In genomic region chr16:280991-281659, GRCh38 we compare ENCODE assay signal across 12 cellular contexts. TPM values are rescaled to one million over a fixed set of nuclear protein-coding genes. Genes with fewer than 3 reads are reported as not detected.
A peak's percentile ranks its signal among the peaks of the same experiment; 100 is the strongest.
DNase-seq lines count a peak whose midpoint lies in the region; ATAC-seq and TF ChIP-seq lines count a peak whose summit lies in the region.
"Had no signal": no experiment of that assay in that cellular context is flagged by ENCODE, and none has a peak within 500 bp of the region (broad histone marks: within the 10 kb centered on the region; RNA-seq: fewer than 3 reads in every experiment).

No MANE protein-coding gene starts in this region.

- peak overlapping the region; percentile 70 for H2AK5ac ChIP-seq in neuronal stem cell (ENCODE audit: low read depth, low read length)

- H3K27ac ChIP-seq in neuronal stem cell (replicated peaks; ENCODE audit: low read length), result no peak overlapping the region

- H3K4me1 ChIP-seq in BE2C (no peaks in the 10 kb centered on the region), neuronal stem cell (ENCODE audit: control insufficient read depth in 2 of 2, insufficient read depth in 1 of 2, low read depth in 1 of 2, low read length in 2 of 2) (peaks cover 0 to 2% of the 10 kb centered on the region in 2 donors)

- H2BK15ac ChIP-seq in neuronal stem cell (ENCODE audit: low read length), result peak overlapping the region; percentile 81

- H3K9me3 ChIP-seq in BE2C, result no peaks in the 10 kb centered on the region
- H3K9me3 ChIP-seq in neuronal stem cell (replicated peaks in 1 of 2; ENCODE audit: control insufficient read depth in 2 of 2, insufficient read depth in 1 of 2, low read depth in 1 of 2, low read length in 2 of 2), result peaks cover 0 to 5% of the 10 kb centered on the region in 2 donors

- H2BK12ac ChIP-seq in neuronal stem cell (ENCODE audit: low read length), result peak overlapping the region; percentile 58

- DNase-seq in BE2C, result no peak
- no peak for DNase-seq in LNCaP clone FGC (ENCODE audit: low read depth)
- no peak for DNase-seq in fibroblast of pulmonary artery (ENCODE audit: low read depth)
- no peak for DNase-seq in neuronal stem cell (ENCODE audit: low spot score)
- no peak for DNase-seq in inferior parietal cortex (ENCODE audit: extremely low spot score)
- DNase-seq: activated T-cell treated with anti-CD3 and anti-CD28 coated beads, Interleukin-2, amount 50 U/mL, for 72 hours; C1 segment of cervical spinal cord; kidney; natural killer cell had no signal

- no peak overlapping the region for H4K8ac ChIP-seq in neuronal stem cell (ENCODE audit: low read depth, low read length)

- no peak overlapping the region for H4K91ac ChIP-seq in neuronal stem cell (ENCODE audit: low read depth, low read length, poor library complexity)

- H3K4me3 ChIP-seq in BE2C (ENCODE audit: low read depth, low read length), result peak overlapping the region; percentile 53
- H3K4me3 ChIP-seq in LNCaP clone FGC (ENCODE audit: low read depth, low read length), result peak overlapping the region; percentile 53
- peak overlapping the region; percentile 19 for H3K4me3 ChIP-seq in fibroblast of pulmonary artery (replicated peaks; ENCODE audit: low read depth, low read length)
- H3K4me3 ChIP-seq in neuronal stem cell (ENCODE audit: low read length in 2 of 2), result peak overlapping the region; percentile 37 to 79

- peak overlapping the region; percentile 96 for H3K23ac ChIP-seq in neuronal stem cell (ENCODE audit: low read depth, low read length, poor library complexity)

- H3K14ac ChIP-seq in neuronal stem cell (ENCODE audit: low read length), result peak overlapping the region; percentile 21

- no CpG with 5 or more reads among the region's 27 CpGs for WGBS in neuronal stem cell (ENCODE audit: extremely low coverage in 2 of 2, insufficient read length in 2 of 2, insufficient replicate concordance in 1 of 2), 2 donors

- H3K36me3 ChIP-seq in BE2C, result peaks cover 7% of the 10 kb centered on the region
- H3K36me3 ChIP-seq in neuronal stem cell (replicated peaks in 1 of 2; ENCODE audit: control insufficient read depth in 2 of 2, insufficient read depth in 2 of 2, low read length in 2 of 2), result no peaks in the 10 kb centered on the region

- H2BK120ac ChIP-seq in neuronal stem cell (ENCODE audit: low read depth, low read length), result no peak overlapping the region

- H3K9ac ChIP-seq in neuronal stem cell (ENCODE audit: low read depth, low read length, poor library complexity), result no peak overlapping the region

- ATAC-seq in HG03432 (IDR thresholded peaks at IDR 0.05; ENCODE audit: unreplicated experiment) (no peak), HG03469 (IDR thresholded peaks at IDR 0.05; ENCODE audit: unreplicated experiment) (no peak), HG02852 (IDR thresholded peaks at IDR 0.05; ENCODE audit: unreplicated experiment) (no peak)

- H3K79me1 ChIP-seq in neuronal stem cell (ENCODE audit: low read depth, low read length), result no peaks in the 10 kb centered on the region

- H3K27me3 ChIP-seq in BE2C, result peaks cover 4% of the 10 kb centered on the region; the same call in 1 of the 2 replicates
- H3K27me3 ChIP-seq in neuronal stem cell (ENCODE audit: control insufficient read depth in 3 of 3, insufficient read depth in 3 of 3, low read depth in 1 of 3, low read length in 3 of 3), result peaks cover 2 to 56% (median 42%) of the 10 kb centered on the region in 3 experiments

- H2BK5ac ChIP-seq in neuronal stem cell (ENCODE audit: low read length), result peak overlapping the region; percentile 66

- TF ChIP-seq CTCF in BE2C (IDR thresholded peaks at IDR 0.05; ENCODE audit: low read depth, low read length) (no peak), LNCaP clone FGC (IDR thresholded peaks at IDR 0.05; ENCODE audit: control insufficient read depth, extremely low read depth, insufficient read depth) (no peak), fibroblast of pulmonary artery (IDR thresholded peaks at IDR 0.05; ENCODE audit: low read length, missing control alignments) (no peak)

- peak overlapping the region; percentile 71 for H3K18ac ChIP-seq in neuronal stem cell (ENCODE audit: low read length)

- H3K4me2 ChIP-seq in neuronal stem cell (ENCODE audit: insufficient read depth, low read length, poor library complexity, severe bottlenecking), result peak overlapping the region; percentile 98

- H3K4ac ChIP-seq in neuronal stem cell (ENCODE audit: low read length), result no peak overlapping the region

- peak overlapping the region; percentile 91 for H2AFZ ChIP-seq in neuronal stem cell (ENCODE audit: low read length)

RNA-seq across cellular contexts. Expression of gene ARHGDIG, which starts 0.7 kb away (rescaled TPM):
- polyA plus RNA-seq in BE2C (2012; ENCODE audit: insufficient read depth, insufficient read length, low read depth), result 25.3 TPM
- 0.85 TPM for polyA plus RNA-seq in neuronal stem cell (2013, experiment 1 of 2)
- 0.89 TPM for polyA plus RNA-seq in neuronal stem cell (2013, experiment 2 of 2)

RNA-seq across cellular contexts. Expression of gene PDIA2, which starts 1.8 kb away (rescaled TPM):
- 30.9 TPM for polyA plus RNA-seq in BE2C (2012; ENCODE audit: insufficient read depth, insufficient read length, low read depth)
- 0.43 TPM for polyA plus RNA-seq in neuronal stem cell (2013, experiment 1 of 2)
- 0.42 TPM for polyA plus RNA-seq in neuronal stem cell (2013, experiment 2 of 2)

RNA-seq across cellular contexts. Expression of gene RGS11, which starts 5.4 kb away (rescaled TPM):
- polyA plus RNA-seq in BE2C (2012; ENCODE audit: insufficient read depth, insufficient read length, low read depth), result 29.9 TPM
- 1.7 TPM for polyA plus RNA-seq in neuronal stem cell (2013, experiment 1 of 2)
- 1.5 TPM for polyA plus RNA-seq in neuronal stem cell (2013, experiment 2 of 2)

RNA-seq across cellular contexts. Expression of gene FAM234A, which starts 46.5 kb away (rescaled TPM):
- polyA plus RNA-seq in BE2C (2012; ENCODE audit: insufficient read depth, insufficient read length, low read depth), result 92.3 TPM
- 116 TPM for polyA plus RNA-seq in neuronal stem cell (2013, experiment 1 of 2)
- 123 TPM for polyA plus RNA-seq in neuronal stem cell (2013, experiment 2 of 2)

RNA-seq across cellular contexts. Expression of gene LUC7L, which starts 51.9 kb away (rescaled TPM):
- 147 TPM for polyA plus RNA-seq in BE2C (2012; ENCODE audit: insufficient read depth, insufficient read length, low read depth)
- 157 TPM for polyA plus RNA-seq in neuronal stem cell (2013, experiment 1 of 2)
- polyA plus RNA-seq in neuronal stem cell (2013, experiment 2 of 2), result 156 TPM
